ENCODE assay signal across 20 cellular contexts in genomic region chr3:179258820-179259219, GRCh38. TPM values are rescaled to one million over a fixed set of nuclear protein-coding genes. Genes with fewer than 3 reads are reported as not detected.
A peak's percentile ranks its signal among the peaks of the same experiment; 100 is the strongest.
DNase-seq lines count a peak whose midpoint lies in the region; ATAC-seq, FAIRE-seq and TF ChIP-seq lines count a peak whose summit lies in the region.
"Had no signal": no experiment of that assay in that cellular context is flagged by ENCODE, and none has a peak within 500 bp of the region (broad histone marks: within the 10 kb centered on the region; RNA-seq: fewer than 3 reads in every experiment).

No MANE protein-coding gene starts in this region.

- H2AFZ ChIP-seq in HepG2 (ENCODE audit: low read length) (no peak overlapping the region), OCI-LY3 (ENCODE audit: low read depth, low read length) (no peak overlapping the region)
- H2AFZ ChIP-seq: PC-9 had no signal

- no peak for ATAC-seq in HepG2
- ATAC-seq in right lobe of liver: no peak
- ATAC-seq in GM19452 (IDR thresholded peaks at IDR 0.05; ENCODE audit: unreplicated experiment): no peak
- ATAC-seq: HCT116 had no signal

- no peaks in the 10 kb centered on the region for H3K9me3 ChIP-seq in HepG2 (ENCODE audit: low read length)
- no peaks in the 10 kb centered on the region for H3K9me3 ChIP-seq in right lobe of liver
- no peaks in the 10 kb centered on the region for H3K9me3 ChIP-seq in OCI-LY3 (ENCODE audit: insufficient read depth, low read length)
- peaks cover 0 to 3% (median 0%) of the 10 kb centered on the region in 4 donors for H3K9me3 ChIP-seq in esophagus muscularis mucosa

- peak overlapping the region; percentile 54 for H3K4me2 ChIP-seq in HepG2 (ENCODE audit: low read depth, low read length)
- peak overlapping the region; percentile 22 for H3K4me2 ChIP-seq in OCI-LY3 (ENCODE audit: low read length)
- H3K4me2 ChIP-seq: PC-9 had no signal

- H3K4me3 ChIP-seq in HepG2 (replicated peaks in 1 of 3; ENCODE audit: insufficient read depth in 1 of 3, low read depth in 2 of 3, low read length in 3 of 3) (no peak overlapping the region), right lobe of liver (no peak overlapping the region), OCI-LY3 (ENCODE audit: low read length) (peak overlapping the region; percentile 12; the same call in 1 of the 2 replicates), esophagus muscularis mucosa (no peak overlapping the region)
- H3K4me3 ChIP-seq: PC-9 had no signal

- intact Hi-C loops in HepG2 (cut with micrococcal nuclease; ENCODE audit: unreplicated experiment): no loop called here
- intact Hi-C loops in right lobe of liver (cut with DNase I): no loop called here
- intact Hi-C loops in esophagus muscularis mucosa (cut with DNase I): no loop called here

- no peaks in the 10 kb centered on the region for H4K20me1 ChIP-seq in HepG2 (ENCODE audit: insufficient read depth, low read length)
- H4K20me1 ChIP-seq in OCI-LY3 (ENCODE audit: insufficient read depth, low read length): no peaks in the 10 kb centered on the region

- H3K36me3 ChIP-seq in HepG2 (replicated peaks in 1 of 2; ENCODE audit: control insufficient read depth in 1 of 2, insufficient read depth in 2 of 2, low read length in 2 of 2) (no peaks in the 10 kb centered on the region), right lobe of liver (no peaks in the 10 kb centered on the region), OCI-LY3 (replicated peaks; ENCODE audit: low read depth, low read length) (no peaks in the 10 kb centered on the region), esophagus muscularis mucosa (no peaks in the 10 kb centered on the region)

- H3K27me3 ChIP-seq in HepG2 (ENCODE audit: control insufficient read depth in 1 of 2, insufficient read depth in 2 of 2, low read length in 2 of 2): no peaks in the 10 kb centered on the region
- H3K27me3 ChIP-seq in right lobe of liver: no peaks in the 10 kb centered on the region
- H3K27me3 ChIP-seq in OCI-LY3 (ENCODE audit: low read depth, low read length): no peaks in the 10 kb centered on the region
- no peaks in the 10 kb centered on the region for H3K27me3 ChIP-seq in esophagus muscularis mucosa

- in situ Hi-C loops in HepG2 (cut with HindIII; ENCODE audit: extremely low pct_ligation_motif_present, low pct_unique_long_range_greater_than_20kb): no loop called here

- BruUV-seq in HepG2 (replicated peaks; lab: Mats Ljungman, UMichigan): no TSS peak

- TF ChIP-seq CTCF in HepG2 (CRISPR knock-in tag; IDR thresholded peaks at IDR 0.05): no peak
- no peak for TF ChIP-seq CTCF in right lobe of liver (IDR thresholded peaks at IDR 0.05)
- TF ChIP-seq CTCF in OCI-LY3 (IDR thresholded peaks at IDR 0.05; ENCODE audit: low read depth, low read length): no peak
- TF ChIP-seq CTCF in esophagus muscularis mucosa (IDR thresholded peaks at IDR 0.05): no peak

- no peak for TF ChIP-seq RAD21 in HepG2 (CRISPR knock-in tag; IDR thresholded peaks at IDR 0.05)

- WGBS in HepG2 (ENCODE audit: low lambda C conversion rate): 78% methylated on average over 5 of the region's 5 CpGs
- WGBS in right lobe of liver (ENCODE audit: insufficient coverage, low coverage, low lambda C conversion rate, missing lambda C conversion rate): 84% methylated on average over 4 of the region's 5 CpGs
- WGBS in esophagus muscularis mucosa: 78% methylated on average over 5 of the region's 5 CpGs

- DNase-seq in HepG2 (ENCODE audit: low spot score) (no peak), right lobe of liver (no peak), esophagus muscularis mucosa (ENCODE audit: extremely low spot score) (peak; percentile 75), activated gamma-delta T cell treated with Interleukin-2 at 50 U/mL for 16 hours (no peak), NCI-H748 (lab: John Stamatoyannopoulos, UW; ENCODE audit: unreplicated experiment) (no peak), amniotic stem cell (lab: John Stamatoyannopoulos, UW) (no peak)
- DNase-seq: 8988T, Caco-2, DMS153, GOT3, KBM-7, MV-4-11, NCI-H1694 treated with DMSO at 0.1 percent for 48 hours, NCI-H510A, NCI-H774, PC-9 had no signal

- H3K4me1 ChIP-seq in HepG2 (ENCODE audit: insufficient read depth, low read length) (peaks cover 65% of the 10 kb centered on the region), right lobe of liver (no peaks in the 10 kb centered on the region), OCI-LY3 (ENCODE audit: low read length) (peaks cover 13% of the 10 kb centered on the region), esophagus muscularis mucosa (peaks cover 0 to 11% (median 6%) of the 10 kb centered on the region in 4 donors)

- POLR2A ChIA-PET in HepG2 (lab: Yijun Ruan, JAX): interaction anchor here (1.0 kb wide), 1 partner anchor 8 kb away, joined by 3 read pairs; the partner anchor contains the start of gene KCNMB3

- TF ChIP-seq EP300 in HepG2 (IDR thresholded peaks at IDR 0.05; ENCODE audit: low read depth in 2 of 2, low read length in 2 of 2) (no peak), HepG2 (CRISPR knock-in tag; IDR thresholded peaks at IDR 0.05; ENCODE audit: borderline replicate concordance) (no peak), esophagus muscularis mucosa (IDR thresholded peaks at IDR 0.05) (no peak)

- no peak for FAIRE-seq in HepG2 (lab: Jason Lieb, UNC)

- CTCF ChIA-PET in HepG2 (lab: Yijun Ruan, JAX; ENCODE audit: low intra/inter-chr PET ratio, low total read pairs): no interaction called here

- H3K27ac ChIP-seq in HepG2 (ENCODE audit: extremely low read length, insufficient read depth, low read length) (no peak overlapping the region), right lobe of liver (no peak overlapping the region), OCI-LY3 (ENCODE audit: low read length) (no peak overlapping the region), esophagus muscularis mucosa (replicated peaks in 1 of 4) (no peak overlapping the region)
- H3K27ac ChIP-seq: PC-9, RWPE1 had no signal

- H3K9ac ChIP-seq in HepG2 (ENCODE audit: insufficient read depth, low read depth, low read length) (no peak overlapping the region), OCI-LY3 (ENCODE audit: low read length) (no peak overlapping the region)

- peaks cover 9% of the 10 kb centered on the region for H3K79me2 ChIP-seq in HepG2 (ENCODE audit: insufficient read depth, low read length)
- H3K79me2 ChIP-seq in OCI-LY3 (ENCODE audit: low read length): no peaks in the 10 kb centered on the region

- TF ChIP-seq POLR2A in HepG2 (IDR thresholded peaks at IDR 0.05; ENCODE audit: insufficient read depth in 1 of 2, low read depth in 2 of 2, low read length in 2 of 2): no peak
- TF ChIP-seq POLR2A in right lobe of liver (IDR thresholded peaks at IDR 0.05): no peak
- no peak for TF ChIP-seq POLR2A in esophagus muscularis mucosa (IDR thresholded peaks at IDR 0.05; ENCODE audit: low read depth)

TF ChIP-seq in HepG2, 621 proteins besides CTCF, POLR2A, EP300 and RAD21 (continues in another document):
- TF ChIP-seq MTF1 (CRISPR knock-in tag; IDR thresholded peaks at IDR 0.05) (no peak), SATB2 (CRISPR knock-in tag; IDR thresholded peaks at IDR 0.05) (no peak), ZNF563 (CRISPR knock-in tag; IDR thresholded peaks at IDR 0.05) (no peak)

RNA-seq across cellular contexts. Expression of gene KCNMB3, which starts 7.9 kb away (rescaled TPM):
- total RNA-seq in HepG2 (2016; rRNA removed; fragmentation: Illumina TruSeq; extraction: Trizol) (2.4 and 4.3 TPM in 2 replicates), right lobe of liver (1 to 10 TPM; 1.4 to 2.3 (median 1.7) TPM), esophagus muscularis mucosa (1 to 10 TPM; 1.3 to 4.1 (median 2.9) TPM)
- total RNA-seq in HepG2 (2016; cell fraction: cytosol; rRNA removed; fragmentation: Illumina TruSeq; extraction: Trizol; ENCODE audit: low read depth): 1.1 TPM in 2 replicates
- 1.3 and 3.9 TPM in 2 replicates for total RNA-seq in HepG2 (2016; cell fraction: insoluble cytoplasmic fraction; rRNA removed; fragmentation: Illumina TruSeq; extraction: Trizol)
- 1.3 and 1.8 TPM in 2 replicates for total RNA-seq in HepG2 (2016; cell fraction: membrane; rRNA removed; fragmentation: Illumina TruSeq; extraction: Trizol)
- total RNA-seq in HepG2 (2016; cell fraction: nucleus; rRNA removed; fragmentation: Illumina TruSeq; extraction: Trizol): 9.9 and 12.3 TPM in 2 replicates
- 7.1 and 8.7 TPM in 2 replicates for polyA plus RNA-seq in HepG2 (2011; rRNA removed)
- 3.1 and 5.4 TPM in 2 replicates for polyA plus RNA-seq in HepG2 (2011; cell fraction: cytosol; rRNA removed)
- 13.3 and 15.6 TPM in 2 replicates for polyA plus RNA-seq in HepG2 (2011; cell fraction: nucleus; rRNA removed)
- 10.1 and 14.9 TPM in 2 replicates for polyA plus RNA-seq in HepG2 (2012)
- 0.58 and 0.87 TPM in 2 replicates for polyA plus RNA-seq in HepG2 (2016; cell fraction: cytosol; fragmentation: Illumina TruSeq; extraction: Trizol; ENCODE audit: low read depth)
- polyA plus RNA-seq in HepG2 (2016; cell fraction: insoluble cytoplasmic fraction; fragmentation: Illumina TruSeq; extraction: Trizol; ENCODE audit: low read depth): 2.1 and 2.2 TPM in 2 replicates
- polyA plus RNA-seq in HepG2 (2016; cell fraction: membrane; fragmentation: Illumina TruSeq; extraction: Trizol; ENCODE audit: low read depth): 1.0 and 1.6 TPM in 2 replicates
- polyA plus RNA-seq in HepG2 (2016; cell fraction: nucleus; fragmentation: Illumina TruSeq; extraction: Trizol; ENCODE audit: insufficient read depth, low read depth): 16.1 and 23.2 TPM in 2 replicates
- polyA minus RNA-seq in HepG2 (2011; rRNA and poly(A)+ RNA removed; ENCODE audit: low replicate concordance): 1.6 and 5.2 TPM in 2 replicates
- polyA minus RNA-seq in HepG2 (2011; cell fraction: cytosol; rRNA and poly(A)+ RNA removed): 1.2 and 1.7 TPM in 2 replicates
- polyA minus RNA-seq in HepG2 (2011; cell fraction: nucleus; rRNA and poly(A)+ RNA removed): 27.2 and 32.1 TPM in 2 replicates
